In the genomic region with DNA sequence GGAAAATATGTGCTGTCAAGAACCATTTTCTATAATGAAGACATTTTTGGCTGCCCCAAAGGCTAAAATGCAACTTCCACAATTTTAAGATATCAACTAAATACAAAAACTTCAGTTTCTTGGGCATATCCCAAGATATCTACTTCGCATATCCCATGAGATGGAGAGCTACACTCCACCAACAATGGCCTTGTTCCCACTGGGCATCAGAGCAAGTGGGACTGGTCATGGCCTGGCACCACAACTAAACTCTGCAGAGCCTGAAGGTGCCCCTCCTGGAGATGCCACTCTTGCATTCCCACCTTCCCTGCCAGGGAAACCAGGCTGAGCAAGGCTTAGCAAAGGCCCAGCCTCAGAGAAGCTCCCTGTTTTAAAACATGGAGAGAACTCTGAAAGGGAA, we compare ENCODE assay signal across 27 cellular contexts.
A peak's percentile ranks its signal among the peaks of the same experiment; 100 is the strongest.
DNase-seq lines count a peak whose midpoint lies in the region; ATAC-seq, FAIRE-seq and TF ChIP-seq lines count a peak whose summit lies in the region.
"Had no signal": no experiment of that assay in that cellular context is flagged by ENCODE, and none has a peak within 500 bp of the region (broad histone marks: within the 10 kb centered on the region; RNA-seq: fewer than 3 reads in every experiment).

No MANE protein-coding gene starts in this region.

- H3K36me3 ChIP-seq in RWPE2 (ENCODE audit: low read depth) (no peaks in the 10 kb centered on the region), endothelial cell of umbilical vein (ENCODE audit: control insufficient read depth in 2 of 2, extremely low read depth in 1 of 2, insufficient read depth in 2 of 2, low read length in 2 of 2) (no peaks in the 10 kb centered on the region), Peyer's patch (no peaks in the 10 kb centered on the region)
- H3K36me3 ChIP-seq: BLaER1 treated with 17β-estradiol and CSF1 and Interleukin-3, amounts not matched to agents 10 nM and 100 nM; colonic mucosa; esophagus muscularis mucosa; heart right ventricle; neural progenitor cell; spleen had no signal

- H3K4me3 ChIP-seq in AG04450 (ENCODE audit: low read depth, low read length) (no peak overlapping the region), RWPE2 (ENCODE audit: severe bottlenecking) (no peak overlapping the region), endothelial cell of umbilical vein (replicated peaks in 1 of 3; ENCODE audit: insufficient read depth in 1 of 3, low read depth in 1 of 3, low read length in 3 of 3) (no peak overlapping the region), Peyer's patch (no peak overlapping the region)
- H3K4me3 ChIP-seq: BLaER1 treated with 17β-estradiol and CSF1 and Interleukin-3, amounts not matched to agents 10 nM and 100 nM; colonic mucosa; esophagus muscularis mucosa; heart right ventricle; neural progenitor cell; spleen; tibial nerve had no signal

- H3K27ac ChIP-seq in AG04450 (ENCODE audit: low read depth, low read length) (peak overlapping the region; percentile 69), RWPE2 (ENCODE audit: poor library complexity, severe bottlenecking) (peak overlapping the region; percentile 80), endothelial cell of umbilical vein (ENCODE audit: insufficient read depth, low read depth, low read length) (peak overlapping the region; percentile 71), Peyer's patch (no peak overlapping the region)
- H3K27ac ChIP-seq: BLaER1 treated with 17β-estradiol and CSF1 and Interleukin-3, amounts not matched to agents 10 nM and 100 nM; colonic mucosa; foreskin keratinocyte; heart right ventricle; neural progenitor cell; tibial nerve had no signal

- no peaks in the 10 kb centered on the region for H3K9me3 ChIP-seq in AG04450 (ENCODE audit: control insufficient read depth, insufficient read depth, low read length)
- H3K9me3 ChIP-seq in RWPE2 (ENCODE audit: severe bottlenecking), result no peaks in the 10 kb centered on the region
- H3K9me3 ChIP-seq in endothelial cell of umbilical vein (replicated peaks; ENCODE audit: control insufficient read depth, insufficient read depth, low read length), result no peaks in the 10 kb centered on the region
- no peaks in the 10 kb centered on the region for H3K9me3 ChIP-seq in Peyer's patch
- H3K9me3 ChIP-seq: BLaER1 treated with 17β-estradiol and CSF1 and Interleukin-3, amounts not matched to agents 10 nM and 100 nM; colonic mucosa; esophagus muscularis mucosa; heart right ventricle; spleen; tibial nerve had no signal

- H3K27me3 ChIP-seq in AG04450 (ENCODE audit: control insufficient read depth, insufficient read depth, low read length) (no peaks in the 10 kb centered on the region), RWPE2 (ENCODE audit: insufficient read depth, poor library complexity, severe bottlenecking) (no peaks in the 10 kb centered on the region), endothelial cell of umbilical vein (ENCODE audit: control insufficient read depth in 2 of 2, insufficient read depth in 2 of 2, low read length in 2 of 2) (no peaks in the 10 kb centered on the region), Peyer's patch (no peaks in the 10 kb centered on the region)
- H3K27me3 ChIP-seq: BLaER1 treated with 17β-estradiol and CSF1 and Interleukin-3, amounts not matched to agents 10 nM and 100 nM; colonic mucosa; esophagus muscularis mucosa; foreskin keratinocyte; heart right ventricle; neural progenitor cell; spleen; tibial nerve had no signal

- H3K79me2 ChIP-seq in endothelial cell of umbilical vein (ENCODE audit: control insufficient read depth, insufficient read depth, low read length), result no peaks in the 10 kb centered on the region

- no peaks in the 10 kb centered on the region for H3K9me1 ChIP-seq in endothelial cell of umbilical vein (replicated peaks; ENCODE audit: control insufficient read depth, extremely low read depth, insufficient read depth, low read length)

- DNase-seq in AG04450 (ENCODE audit: low read depth, low spot score) (no peak), RWPE2 (ENCODE audit: low spot score) (no peak), endothelial cell of umbilical vein (ENCODE audit: low read depth, low spot score) (no peak), sciatic nerve (ENCODE audit: low spot score) (no peak), GM20000 (ENCODE audit: low spot score) (no peak), Peyer's patch (no peak), GM10266 (ENCODE audit: extremely low spot score) (no peak), NCI-H345 treated with DMSO at 0.1 percent for 48 hours (lab: John Stamatoyannopoulos, UW; ENCODE audit: unreplicated experiment) (no peak)
- DNase-seq: activated B cell treated with CpG ODN at 0.5 μM for 24 hours; activated CD8-positive, alpha-beta memory T cell treated with anti-CD3 and anti-CD28 coated beads, Interleukin-2, amount 10 ng/mL, durations not matched to agents 7 days and 5 days; activated naive CD4-positive, alpha-beta T cell; activated T-cell treated with anti-CD3 and anti-CD28 coated beads, Interleukin-2, amount 50 U/mL, for 72 hours; colonic mucosa; DMS53; effector memory CD8-positive, alpha-beta T cell; heart right ventricle; NCI-H1048; NCI-H1694 treated with DMSO at 0.1 percent for 48 hours; NCI-H524; SHP77; spleen; T-cell had no signal

- no peak for ATAC-seq in RWPE2 (ENCODE audit: low read depth)
- ATAC-seq in sciatic nerve, result peak; percentile 30
- ATAC-seq: activated CD8-positive, alpha-beta memory T cell treated with anti-CD3 and anti-CD28 coated beads, Interleukin-2, amount 10 ng/mL, durations not matched to agents 7 days and 5 days; activated T-cell treated with anti-CD3 and anti-CD28 coated beads, Interleukin-2, amount 50 U/mL, for 72 hours; effector memory CD8-positive, alpha-beta T cell; T-cell had no signal

- TF ChIP-seq CTCF in AG04450 (IDR thresholded peaks at IDR 0.05; ENCODE audit: low read depth, low read length) (no peak), RWPE2 (IDR thresholded peaks at IDR 0.05; ENCODE audit: poor library complexity, severe bottlenecking) (no peak), endothelial cell of umbilical vein (IDR thresholded peaks at IDR 0.05; ENCODE audit: extremely low read depth in 1 of 2, insufficient read depth in 1 of 2, low read depth in 1 of 2, low read length in 2 of 2) (no peak), GM20000 (IDR thresholded peaks at IDR 0.05; ENCODE audit: extremely low read depth, missing control alignments) (no peak), Peyer's patch (IDR thresholded peaks at IDR 0.05) (no peak), GM10266 (IDR thresholded peaks at IDR 0.05; ENCODE audit: control insufficient read depth, insufficient read depth, low read depth, missing control alignments) (no peak)

- H3K4me2 ChIP-seq in endothelial cell of umbilical vein (ENCODE audit: insufficient read depth, low read length), result peak overlapping the region; percentile 51
- H3K4me2 ChIP-seq: BLaER1 treated with 17β-estradiol and CSF1 and Interleukin-3, amounts not matched to agents 10 nM and 100 nM; neural progenitor cell had no signal

- intact Hi-C loops in endothelial cell of umbilical vein (cut with micrococcal nuclease) (loop anchor here (2.0 kb wide), 1 partner anchor 36 kb away; no protein-coding TSS in a partner anchor), sciatic nerve (cut with DNase I) (no loop called here)

- no peak overlapping the region for H2AFZ ChIP-seq in endothelial cell of umbilical vein (ENCODE audit: low read depth, low read length)
- H2AFZ ChIP-seq: neural progenitor cell had no signal

- no peaks in the 10 kb centered on the region for H4K20me1 ChIP-seq in endothelial cell of umbilical vein (replicated peaks; ENCODE audit: control insufficient read depth, extremely low read depth, insufficient read depth, low read length)
- H4K20me1 ChIP-seq: BLaER1 treated with 17β-estradiol and CSF1 and Interleukin-3, amounts not matched to agents 10 nM and 100 nM had no signal

- FAIRE-seq in endothelial cell of umbilical vein (lab: Jason Lieb, UNC), result no peak

- H3K9ac ChIP-seq in endothelial cell of umbilical vein (replicated peaks; ENCODE audit: extremely low read depth, insufficient read depth, low read length), result peak overlapping the region; percentile 39
- H3K9ac ChIP-seq: BLaER1 treated with 17β-estradiol and CSF1 and Interleukin-3, amounts not matched to agents 10 nM and 100 nM; neural progenitor cell had no signal

- dilution Hi-C loops in endothelial cell of umbilical vein (cut with MboI; ENCODE audit: extremely low pct_ligation_motif_present, low sequenced_read_pairs), result no loop called here

- BruUV-seq in endothelial cell of umbilical vein (replicated peaks; lab: Mats Ljungman, UMichigan), result TSS peak; percentile 78

- POLR2A ChIA-PET in AG04450 (lab: Yijun Ruan, JAX), result interaction anchor here (0.8 to 2.1 kb wide), 4 partner anchors 38 to 78 kb away, joined by 5 to 6 read pairs (median 5); partner anchors contain the start of gene LRRC17
- POLR2A ChIA-PET in endothelial cell of umbilical vein (lab: Charles Lee), result interaction anchor here (1.2 kb wide), 1 partner anchor 36 kb away, joined by 3 read pairs; no protein-coding TSS in a partner anchor

- no peak for TF ChIP-seq POLR2A in endothelial cell of umbilical vein (IDR thresholded peaks at IDR 0.05; ENCODE audit: low read depth, low read length)
- no peak for TF ChIP-seq POLR2A in Peyer's patch (IDR thresholded peaks at IDR 0.05)

- H3K4me1 ChIP-seq in RWPE2 (ENCODE audit: insufficient read depth, poor library complexity, severe bottlenecking) (peaks cover 27% of the 10 kb centered on the region), endothelial cell of umbilical vein (ENCODE audit: control insufficient read depth, extremely low read depth, insufficient read depth, low read length) (peaks cover 27% of the 10 kb centered on the region), Peyer's patch (no peaks in the 10 kb centered on the region)
- H3K4me1 ChIP-seq: colonic mucosa, neural progenitor cell had no signal

- CTCF ChIA-PET in AG04450 (lab: Charles Lee) (interaction anchor here (2.4 kb wide), 1 partner anchor 225 kb away, joined by 20 read pairs; no protein-coding TSS in a partner anchor), endothelial cell of umbilical vein (lab: Charles Lee) (interaction anchor here (0.8 to 1.6 kb wide), 7 partner anchors 9 to 225 kb away, joined by 3 to 7 read pairs (median 4); no protein-coding TSS in a partner anchor)

TF ChIP-seq in endothelial cell of umbilical vein, 7 proteins besides CTCF, POLR2A, EP300 and RAD21:
- TF ChIP-seq POLR2AphosphoS5 (IDR thresholded peaks at IDR 0.05; ENCODE audit: insufficient read depth, low read depth, low read length) (no peak), MYC (IDR thresholded peaks at IDR 0.05; ENCODE audit: low read depth, low read length) (no peak), JUN (IDR thresholded peaks at IDR 0.05; ENCODE audit: borderline replicate concordance, insufficient read depth, insufficient read length, low read depth) (no peak), GATA2 (IDR thresholded peaks at IDR 0.05; ENCODE audit: insufficient read depth, insufficient read length, low read depth, low read length) (no peak)
TF ChIP-seq in endothelial cell of umbilical vein: peak in this region for 0.

Comparison
In these comparisons a context has a peak if more than half of its experiments do, and no peak if none do; other contexts are left out.
1. H3K27ac ChIP-seq: peak in AG04450 (single experiment), RWPE2 (single experiment) and endothelial cell of umbilical vein (single experiment); none in Peyer's patch (0 of 4).